In genomic region chr6:157325069-157325805, GRCh38 we compare ENCODE assay signal across 14 cellular contexts. TPM values are rescaled to one million over a fixed set of nuclear protein-coding genes. Genes with fewer than 3 reads are reported as not detected.
A peak's percentile ranks its signal among the peaks of the same experiment; 100 is the strongest.
DNase-seq lines count a peak whose midpoint lies in the region; ATAC-seq and TF ChIP-seq lines count a peak whose summit lies in the region.
"Had no signal": no experiment of that assay in that cellular context is flagged by ENCODE, and none has a peak within 500 bp of the region (broad histone marks: within the 10 kb centered on the region; RNA-seq: fewer than 3 reads in every experiment).

No MANE protein-coding gene starts in this region.

- H3K36me3 ChIP-seq in mammary epithelial cell (ENCODE audit: insufficient read depth, low read length): no peaks in the 10 kb centered on the region
- H3K36me3 ChIP-seq in breast epithelium: no peaks in the 10 kb centered on the region

- no peaks in the 10 kb centered on the region for H3K27me3 ChIP-seq in mammary epithelial cell (ENCODE audit: insufficient read depth, low read length)
- H3K27me3 ChIP-seq in breast epithelium: no peaks in the 10 kb centered on the region

- intact Hi-C loops in mammary epithelial cell (cut with micrococcal nuclease) (no loop called here), breast epithelium (cut with DNase I; ENCODE audit: low total_unique reads) (no loop called here)

- H3K36me3 Mint-ChIP-seq in progenitor cell of endocrine pancreas (ENCODE audit: insufficient read depth): peaks cover 1% of the 10 kb centered on the region

- ATAC-seq in SK-N-SH treated with all-trans-retinoic acid at 6 μM for 48 hours (no peak), esophagus mucosa (peak; percentile 49)
- ATAC-seq: lower lobe of right lung had no signal

- H3K27ac Mint-ChIP-seq in progenitor cell of endocrine pancreas: no peak overlapping the region

- peaks cover 14% of the 10 kb centered on the region for H3K79me2 ChIP-seq in mammary epithelial cell (ENCODE audit: insufficient read depth, low read length)

- H3K4me2 ChIP-seq in mammary epithelial cell (ENCODE audit: insufficient read depth, low read depth, low read length): no peak overlapping the region

- TF ChIP-seq CTCF in mammary epithelial cell (conservative IDR thresholded peaks at IDR 0.05 in 1 of 2, IDR thresholded peaks at IDR 0.05 in 1 of 2; ENCODE audit: extremely low read depth in 1 of 2, insufficient read depth in 1 of 2, low read depth in 1 of 2, low read length in 2 of 2) (no peak), breast epithelium (IDR thresholded peaks at IDR 0.05) (no peak), progenitor cell of endocrine pancreas (IDR thresholded peaks at IDR 0.05; ENCODE audit: unreplicated experiment) (no peak)

- CTCF ChIA-PET in mammary epithelial cell (lab: Charles Lee; ENCODE audit: low non-redundant PET): interaction anchor here (0.6 kb wide), 1 partner anchor 11 kb away, joined by 7 read pairs; no protein-coding TSS in a partner anchor

- H2AFZ ChIP-seq in mammary epithelial cell (ENCODE audit: low read depth, low read length): peak overlapping the region; percentile 38

- no peaks in the 10 kb centered on the region for H4K20me1 ChIP-seq in mammary epithelial cell (ENCODE audit: insufficient read depth, low read length)

- H3K27ac ChIP-seq in mammary epithelial cell (ENCODE audit: insufficient read depth, low read depth, low read length): no peak overlapping the region
- no peak overlapping the region for H3K27ac ChIP-seq in breast epithelium
- H3K27ac ChIP-seq: WERI-Rb-1 had no signal

- no peaks in the 10 kb centered on the region for H3K9me3 Mint-ChIP-seq in progenitor cell of endocrine pancreas (ENCODE audit: low read depth)

- DNase-seq in mammary epithelial cell (peak; percentile 55), breast epithelium (ENCODE audit: low spot score in 2 of 2) (no peak), progenitor cell of endocrine pancreas (ENCODE audit: low spot score, unreplicated experiment) (no peak), DMS153 (lab: John Stamatoyannopoulos, UW) (no peak), activated gamma-delta T cell treated with Interleukin-2 at 50 U/mL for 16 hours (no peak)
- no peak for DNase-seq in central memory CD4-positive, alpha-beta T cell
- DNase-seq: hypothalamus; lower lobe of right lung; RPMI8226; stimulated activated CD4-positive, alpha-beta T cell treated with anti-CD3 and anti-CD28 coated beads, Interleukin-4, amount 100 ng/mL, for 4 hours; stimulated activated naive CD4-positive, alpha-beta T cell treated with Interleukin-2 at 50 U/mL for 16 hours; WERI-Rb-1 had no signal

- H3K9ac ChIP-seq in mammary epithelial cell (ENCODE audit: insufficient read depth, low read length): no peak overlapping the region

- TF ChIP-seq POLR2A in breast epithelium (IDR thresholded peaks at IDR 0.05): no peak

- peaks cover 37% of the 10 kb centered on the region for H3K27me3 Mint-ChIP-seq in progenitor cell of endocrine pancreas

- H3K9me3 ChIP-seq in mammary epithelial cell (replicated peaks; ENCODE audit: insufficient read depth, low read length) (no peaks in the 10 kb centered on the region), breast epithelium (no peaks in the 10 kb centered on the region)
- H3K9me3 ChIP-seq: lower lobe of right lung had no signal

- H3K4me3 Mint-ChIP-seq in progenitor cell of endocrine pancreas (ENCODE audit: low read depth): peak overlapping the region; percentile 27

- dilution Hi-C loops in mammary epithelial cell (cut with HindIII; ENCODE audit: low sequenced_read_pairs): loop anchor here (10.0 kb wide), 1 partner anchor 50 kb away; no protein-coding TSS in a partner anchor

- H3K4me1 Mint-ChIP-seq in progenitor cell of endocrine pancreas (ENCODE audit: low read depth): peaks cover 3% of the 10 kb centered on the region

- H3K4me3 ChIP-seq in mammary epithelial cell (replicated peaks in 1 of 3; ENCODE audit: insufficient read depth in 1 of 3, low read depth in 2 of 3, low read length in 3 of 3) (no peak overlapping the region), breast epithelium (no peak overlapping the region)

- BruUV-seq in mammary epithelial cell (replicated peaks; lab: Mats Ljungman, UMichigan): no TSS peak

- in situ Hi-C loops in mammary epithelial cell (cut with MboI; ENCODE audit: low sequenced_read_pairs in 2 of 2): loop anchor here in 1 of 2 donors (10.0 kb wide), 1 partner anchor 280 kb away; no protein-coding TSS in a partner anchor

- H3K4me1 ChIP-seq in mammary epithelial cell (ENCODE audit: insufficient read depth, low read length): peaks cover 24% of the 10 kb centered on the region
- no peaks in the 10 kb centered on the region for H3K4me1 ChIP-seq in breast epithelium

- WGBS in mammary epithelial cell (ENCODE audit: low coverage, missing lambda C conversion rate): 35% methylated on average over 9 of the region's 9 CpGs

TF ChIP-seq in SK-N-SH treated with all-trans-retinoic acid at 6 μM for 48 hours, 23 proteins besides CTCF, POLR2A, EP300 and RAD21:
- TF ChIP-seq ISL1 (CRISPR knock-in tag; IDR thresholded peaks at IDR 0.05): peak; percentile 44
- no peak for TF ChIP-seq CSRNP3 (CRISPR knock-in tag; IDR thresholded peaks at IDR 0.05)
- no peak for TF ChIP-seq ZNF70 (CRISPR knock-in tag; IDR thresholded peaks at IDR 0.05)
TF ChIP-seq in SK-N-SH treated with all-trans-retinoic acid at 6 μM for 48 hours: peak in this region for 1.

RNA-seq across cellular contexts. Expression of gene TMEM242, which starts 1.9 kb away (rescaled TPM):
- 10 to 100 TPM in 1 of 2 donors, 1 to 10 TPM in 1; 6.0 to 13.8 TPM for total RNA-seq in mammary epithelial cell
- 4.7 TPM for polyA plus RNA-seq in mammary epithelial cell
- polyA minus RNA-seq in mammary epithelial cell: 3.6 TPM
- 1 to 10 TPM; 5.3 to 7.9 (median 7.3) TPM for total RNA-seq in breast epithelium
- total RNA-seq in esophagus mucosa: 5.8 TPM
- 11.5 and 12.4 TPM in 2 replicates for total RNA-seq in progenitor cell of endocrine pancreas

RNA-seq across cellular contexts. Expression of gene ZDHHC14, which starts 55.8 kb away (rescaled TPM):
- 1 to 10 TPM; 4.0 to 5.7 TPM for total RNA-seq in mammary epithelial cell
- 2.7 TPM for polyA plus RNA-seq in mammary epithelial cell
- not detected for polyA minus RNA-seq in mammary epithelial cell
- 1 to 10 TPM; 4.8 to 9.8 (median 8.5) TPM for total RNA-seq in breast epithelium
- 3.1 TPM for total RNA-seq in esophagus mucosa
- total RNA-seq in progenitor cell of endocrine pancreas: 9.0 and 9.1 TPM in 2 replicates
